Comparison of ENCODE assay signal across 8 cellular contexts in genomic region chr6:152863618-152864326, GRCh38.
DNase-seq lines count a peak whose midpoint lies in the region; ATAC-seq and TF ChIP-seq lines count a peak whose summit lies in the region.

No MANE protein-coding gene starts in this region.

- no peaks in the 10 kb centered on the region for H3K4me1 ChIP-seq in H9 (ENCODE audit: insufficient read depth, low read length)
- no peaks in the 10 kb centered on the region; a peak in 1 of 4 replicates for H3K4me1 ChIP-seq in SK-N-SH (ENCODE audit: control insufficient read depth in 1 of 2, insufficient read depth in 2 of 2, low read depth in 1 of 2, low read length in 1 of 2)
- H3K4me1 ChIP-seq in cardiac muscle cell (ENCODE audit: low read depth), result no peaks in the 10 kb centered on the region

- H3K9me3 ChIP-seq in H9 (ENCODE audit: control insufficient read depth, low read depth, low read length), result no peaks in the 10 kb centered on the region
- H3K9me3 ChIP-seq in SK-N-SH, result no peaks in the 10 kb centered on the region
- no peaks in the 10 kb centered on the region for H3K9me3 ChIP-seq in cardiac muscle cell (ENCODE audit: low read depth)

- H2BK120ac ChIP-seq in H9 (ENCODE audit: low read depth, low read length, poor library complexity, severe bottlenecking), result no peak overlapping the region

- peak; percentile 89 for TF ChIP-seq RAD21 in SK-N-SH (IDR thresholded peaks at IDR 0.05; ENCODE audit: low read length)

- no peaks in the 10 kb centered on the region for H3K79me1 ChIP-seq in H9 (ENCODE audit: insufficient read depth, low read depth, low read length, poor library complexity, severe bottlenecking)

- H3K4me3 ChIP-seq in SK-N-SH (ENCODE audit: low read depth in 2 of 2, low read length in 1 of 2) (no peak overlapping the region), cardiac muscle cell (no peak overlapping the region)

- H2BK20ac ChIP-seq in H9 (ENCODE audit: low read depth, low read length, poor library complexity, severe bottlenecking), result no peak overlapping the region

- H4K8ac ChIP-seq in H9 (replicated peaks; ENCODE audit: insufficient read length, low read depth, low read length), result no peak overlapping the region

- CTCF ChIA-PET in SK-N-SH (lab: Yijun Ruan, JAX), result interaction anchor here (0.6 to 3.7 kb wide), 17 partner anchors 9 to 161 kb away, joined by 3 to 31 read pairs (median 3); no protein-coding TSS in a partner anchor

- H3K27me3 ChIP-seq in H9 (ENCODE audit: insufficient read depth, low read length) (no peaks in the 10 kb centered on the region), SK-N-SH (ENCODE audit: insufficient read depth) (no peaks in the 10 kb centered on the region), cardiac muscle cell (peaks cover under 1% of the 10 kb centered on the region)

- no peak overlapping the region for H4K5ac ChIP-seq in H9 (ENCODE audit: insufficient read length, low read depth, low read length)

- no peak overlapping the region for H3K4ac ChIP-seq in H9 (ENCODE audit: low read depth, low read length)

- H3K4me2 ChIP-seq in H9 (ENCODE audit: insufficient read depth, insufficient read length, low read length) (no peak overlapping the region), SK-N-SH (no peak overlapping the region)

- H3K23me2 ChIP-seq in H9 (ENCODE audit: insufficient read length, low read depth, low read length, poor library complexity, severe bottlenecking), result no peaks in the 10 kb centered on the region

- H4K91ac ChIP-seq in H9 (ENCODE audit: insufficient read length, low read depth, low read length), result no peak overlapping the region

- H2BK5ac ChIP-seq in H9 (ENCODE audit: insufficient read length, low read length), result no peak overlapping the region

- H2AFZ ChIP-seq in H9 (ENCODE audit: low read length) (no peak overlapping the region), SK-N-SH (ENCODE audit: low read depth) (no peak overlapping the region)

- H3T11ph ChIP-seq in H9 (ENCODE audit: low read length), result no peak overlapping the region

- H3K27ac Mint-ChIP-seq in H9, result no peak overlapping the region
- no peak overlapping the region for H3K27ac Mint-ChIP-seq in activated naive CD4-positive, alpha-beta T cell treated with anti-CD3 and anti-CD28 coated beads, Interleukin-2, amount 50 U/mL, for 72 hours

- H3K27me3 Mint-ChIP-seq in H9 (ENCODE audit: low read depth), result peaks cover 2% of the 10 kb centered on the region; the same call in 1 of the 2 replicates

- no peaks in the 10 kb centered on the region for H3K4me1 Mint-ChIP-seq in H9

- ATAC-seq in activated naive CD4-positive, alpha-beta T cell treated with anti-CD3 and anti-CD28 coated beads, Interleukin-2, amount 50 U/mL, for 72 hours, result peak; percentile 70 to 89

- no peak overlapping the region for H3K9ac ChIP-seq in H9 (ENCODE audit: extremely low read depth, insufficient read length, low read length)
- no peak overlapping the region for H3K9ac ChIP-seq in SK-N-SH

- H3K36me3 ChIP-seq in SK-N-SH (replicated peaks in 1 of 2; ENCODE audit: control insufficient read depth in 1 of 2, insufficient read depth in 2 of 2, low read length in 1 of 2) (no peaks in the 10 kb centered on the region), cardiac muscle cell (no peaks in the 10 kb centered on the region)

- no peak overlapping the region for H3K14ac ChIP-seq in H9 (ENCODE audit: insufficient read depth, low read length)

- no peaks in the 10 kb centered on the region for H3K9me2 ChIP-seq in SK-N-SH

- H3K56ac ChIP-seq in H9 (ENCODE audit: insufficient read length, low read depth, low read length), result no peak overlapping the region

- no peak overlapping the region for H3K18ac ChIP-seq in H9 (ENCODE audit: insufficient read length, low read depth, low read length)

- H4K20me1 ChIP-seq in H9 (ENCODE audit: control insufficient read depth, insufficient read depth, insufficient read length) (no peaks in the 10 kb centered on the region), SK-N-SH (ENCODE audit: insufficient read depth) (no peaks in the 10 kb centered on the region)

- H2AK5ac ChIP-seq in H9 (ENCODE audit: insufficient read length, low read length), result no peak overlapping the region

- H3K36me3 Mint-ChIP-seq in H9 (ENCODE audit: insufficient read depth in 1 of 3, low read depth in 3 of 3), result no peaks in the 10 kb centered on the region
- no peaks in the 10 kb centered on the region for H3K36me3 Mint-ChIP-seq in activated naive CD4-positive, alpha-beta T cell treated with anti-CD3 and anti-CD28 coated beads, Interleukin-2, amount 50 U/mL, for 72 hours

- no peak overlapping the region for H3K23ac ChIP-seq in H9 (ENCODE audit: insufficient read length, low read depth, low read length)

- H3K79me2 ChIP-seq in H9 (ENCODE audit: insufficient read depth, low read length) (no peaks in the 10 kb centered on the region), SK-N-SH (ENCODE audit: insufficient read depth) (no peaks in the 10 kb centered on the region)

- WGBS in H9 (ENCODE audit: extremely low coverage, insufficient read length, low lambda C conversion rate), result no CpG with 5 or more reads among the region's 10 CpGs
- 59% methylated on average over 10 of the region's 10 CpGs for WGBS in SK-N-SH (ENCODE audit: low lambda C conversion rate)

- H3K27ac ChIP-seq in H9 (ENCODE audit: insufficient read length, low read depth, low read length) (no peak overlapping the region), SK-N-SH (ENCODE audit: low read depth in 2 of 2, low read length in 1 of 2) (no peak overlapping the region; a peak in 1 of 4 replicates), cardiac muscle cell (no peak overlapping the region)

- no peak overlapping the region for H2BK12ac ChIP-seq in H9 (ENCODE audit: insufficient read length, low read depth, low read length)

- no peak overlapping the region for H3K4me3 Mint-ChIP-seq in H9

- POLR2A ChIA-PET in SK-N-SH (lab: Yijun Ruan, JAX), result no interaction called here

- peak; percentile 32 for DNase-seq in GM04504 (ENCODE audit: low read depth)
- DNase-seq in H9, result peak; percentile 31
- peak; percentile 67 for DNase-seq in LoVo (ENCODE audit: low spot score)
- DNase-seq in SK-N-SH, result peak; percentile 36
- peak in 1 of 2 donors; percentile 63 for DNase-seq in activated naive CD4-positive, alpha-beta T cell treated with anti-CD3 and anti-CD28 coated beads, Interleukin-2, amount 50 U/mL, for 72 hours (ENCODE audit: low spot score in 2 of 2)
- DNase-seq in cardiac muscle cell (ENCODE audit: low read depth in 1 of 2, low spot score in 1 of 2), result peak; percentile 83 to 85
- DNase-seq in renal cortical epithelial cell (ENCODE audit: low read depth), result peak; percentile 63
- no peak for DNase-seq in mesenteric fat pad (ENCODE audit: low spot score)

- H2BK15ac ChIP-seq in H9 (ENCODE audit: low read depth, low read length), result no peak overlapping the region

- TF ChIP-seq EP300 in SK-N-SH (IDR thresholded peaks at IDR 0.05; ENCODE audit: borderline replicate concordance in 1 of 2, low read depth in 1 of 2, low read length in 1 of 2), result no peak

- H3K9me3 Mint-ChIP-seq in H9, result no peaks in the 10 kb centered on the region
- no peaks in the 10 kb centered on the region for H3K9me3 Mint-ChIP-seq in activated naive CD4-positive, alpha-beta T cell treated with anti-CD3 and anti-CD28 coated beads, Interleukin-2, amount 50 U/mL, for 72 hours

- H3F3A ChIP-seq in SK-N-SH (replicated peaks; ENCODE audit: insufficient read depth), result peaks cover 13% of the 10 kb centered on the region

- TF ChIP-seq CTCF in H9 (conservative IDR thresholded peaks at IDR 0.05) (peak; percentile 86), SK-N-SH (IDR thresholded peaks at IDR 0.05) (peak; percentile 72), cardiac muscle cell (IDR thresholded peaks at IDR 0.05; ENCODE audit: low read depth, low read length) (peak; percentile 62)

TF ChIP-seq in SK-N-SH, 30 proteins besides CTCF, POLR2A, EP300 and RAD21:
- TF ChIP-seq SMC3 (IDR thresholded peaks at IDR 0.05; ENCODE audit: low read depth, low read length) (peak; percentile 72), TCF12 (IDR thresholded peaks at IDR 0.05) (no peak)
